11 cellular contexts compared by ENCODE assay signal in the genomic region with DNA sequence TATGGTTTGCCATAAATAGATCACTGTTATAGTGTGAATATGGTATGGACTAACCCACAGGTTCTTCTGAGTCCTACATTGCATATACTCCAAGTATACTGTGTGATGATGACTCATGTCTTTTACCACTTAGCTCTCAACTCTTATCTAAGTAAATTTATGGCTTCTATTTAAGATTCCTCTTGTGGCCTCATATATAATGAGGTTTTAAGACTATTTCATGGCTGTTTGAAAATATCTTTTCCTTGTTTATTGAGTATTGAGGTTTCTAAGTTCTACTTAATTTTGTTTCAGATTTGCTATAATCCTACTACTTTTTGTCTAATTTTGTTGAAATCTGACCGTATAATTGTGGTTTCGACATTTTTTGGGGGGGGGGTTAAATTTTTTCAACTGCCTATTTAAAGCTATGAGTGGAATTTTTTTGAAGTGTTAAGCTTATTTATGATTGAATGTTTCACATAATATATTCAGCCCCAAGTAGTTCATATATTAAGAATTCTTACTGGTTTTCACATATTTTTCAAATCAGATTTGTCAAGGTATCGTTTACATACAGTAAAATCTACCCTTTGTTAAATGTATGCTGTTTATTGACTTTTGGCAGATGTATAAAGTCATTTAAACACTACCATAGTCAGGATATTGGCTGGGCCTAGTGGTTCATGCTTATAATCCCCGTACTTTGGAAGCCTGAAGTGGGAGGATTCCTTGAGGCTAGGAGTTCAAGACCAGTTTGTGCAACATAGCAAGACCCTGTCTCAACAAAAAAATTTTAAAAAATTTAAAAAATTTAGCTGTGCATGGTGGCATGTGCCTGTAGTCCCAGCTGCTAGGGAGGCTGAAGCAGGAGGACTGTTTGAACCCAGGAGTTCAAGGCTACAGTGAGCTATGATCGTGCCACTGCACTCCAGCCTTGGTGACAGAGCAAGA. TPM values are rescaled to one million over a fixed set of nuclear protein-coding genes. Genes with fewer than 3 reads are reported as not detected.
DNase-seq lines count a peak whose midpoint lies in the region; ATAC-seq and TF ChIP-seq lines count a peak whose summit lies in the region.
"Had no signal": no experiment of that assay in that cellular context is flagged by ENCODE, and none has a peak within 500 bp of the region (broad histone marks: within the 10 kb centered on the region; RNA-seq: fewer than 3 reads in every experiment).

No MANE protein-coding gene starts in this region.

- no TSS peak for BruUV-seq in MCF 10A (replicated peaks; lab: Mats Ljungman, UMichigan)

- no peaks in the 10 kb centered on the region for H3K27me3 Mint-ChIP-seq in MCF 10A (ENCODE audit: insufficient read depth, unreplicated experiment)
- no peaks in the 10 kb centered on the region for H3K27me3 Mint-ChIP-seq in type B pancreatic cell
- H3K27me3 Mint-ChIP-seq: activated B cell treated with CpG ODN at 0.5 μM for 24 hours, naive B cell had no signal

- H3K9me3 ChIP-seq in breast epithelium = no peaks in the 10 kb centered on the region
- H3K9me3 ChIP-seq: BLaER1 treated with 17β-estradiol and CSF1 and Interleukin-3, amounts not matched to agents 10 nM and 100 nM had no signal

- H3K4me3 Mint-ChIP-seq in MCF 10A (ENCODE audit: unreplicated experiment) (no peak overlapping the region), type B pancreatic cell (peak overlapping the region; percentile 60)
- H3K4me3 Mint-ChIP-seq: activated B cell treated with CpG ODN at 0.5 μM for 24 hours, naive B cell had no signal

- no peaks in the 10 kb centered on the region for H3K36me3 ChIP-seq in breast epithelium

- no peak overlapping the region for H3K4me3 ChIP-seq in breast epithelium
- no peak overlapping the region for H3K4me3 ChIP-seq in fibroblast of mammary gland (ENCODE audit: control insufficient read depth, low read depth, low read length)
- H3K4me3 ChIP-seq: BLaER1 treated with 17β-estradiol and CSF1 and Interleukin-3, amounts not matched to agents 10 nM and 100 nM had no signal

- intact Hi-C loops in MCF 10A (cut with micrococcal nuclease) (no loop called here), breast epithelium (cut with DNase I; ENCODE audit: low total_unique reads) (no loop called here), posterior cingulate gyrus (cut with DNase I) (no loop called here)

- H3K4me1 ChIP-seq in breast epithelium = no peaks in the 10 kb centered on the region

- no peaks in the 10 kb centered on the region for H3K9me3 Mint-ChIP-seq in MCF 10A (ENCODE audit: unreplicated experiment)
- H3K9me3 Mint-ChIP-seq in type B pancreatic cell = no peaks in the 10 kb centered on the region
- H3K9me3 Mint-ChIP-seq: activated B cell treated with CpG ODN at 0.5 μM for 24 hours, naive B cell had no signal

- CTCF ChIA-PET in MCF 10A (lab: Yijun Ruan, JAX) = interaction anchor here (0.6 to 1.9 kb wide), 4 partner anchors 11 to 239 kb away, joined by 3 to 7 read pairs (median 6); no protein-coding TSS in a partner anchor

- POLR2A ChIA-PET in MCF 10A (lab: Yijun Ruan, JAX) = interaction anchor here (0.6 to 3.1 kb wide), 4 partner anchors 10 to 940 kb away, joined by 3 to 39 read pairs (median 4); no protein-coding TSS in a partner anchor

- H3K4me1 Mint-ChIP-seq in MCF 10A (ENCODE audit: insufficient read depth, unreplicated experiment) (peaks cover 42% of the 10 kb centered on the region), type B pancreatic cell (ENCODE audit: unreplicated experiment) (peaks cover 46% of the 10 kb centered on the region)

- no peak for TF ChIP-seq POLR2A in breast epithelium (IDR thresholded peaks at IDR 0.05)

- no peaks in the 10 kb centered on the region for H3K27me3 ChIP-seq in breast epithelium
- H3K27me3 ChIP-seq: BLaER1 treated with 17β-estradiol and CSF1 and Interleukin-3, amounts not matched to agents 10 nM and 100 nM had no signal

- TF ChIP-seq CTCF in MCF 10A (IDR thresholded peaks at IDR 0.05; ENCODE audit: unreplicated experiment) (no peak), breast epithelium (IDR thresholded peaks at IDR 0.05) (no peak), fibroblast of mammary gland (conservative IDR thresholded peaks at IDR 0.05; ENCODE audit: control insufficient read depth, insufficient read depth, low read depth, low read length) (no peak), type B pancreatic cell (conservative IDR thresholded peaks at IDR 0.05) (no peak)

- H3K36me3 Mint-ChIP-seq in MCF 10A (ENCODE audit: insufficient read depth, unreplicated experiment) = peaks cover 6% of the 10 kb centered on the region
- H3K36me3 Mint-ChIP-seq in type B pancreatic cell = peaks cover 2% of the 10 kb centered on the region

- no peak for ATAC-seq in HG02884 (IDR thresholded peaks at IDR 0.05; ENCODE audit: unreplicated experiment)

- H3K27ac Mint-ChIP-seq in MCF 10A (ENCODE audit: low read depth, unreplicated experiment) (no peak overlapping the region), type B pancreatic cell (peak overlapping the region; percentile 64)
- H3K27ac Mint-ChIP-seq: activated B cell treated with CpG ODN at 0.5 μM for 24 hours had no signal

- no peak overlapping the region for H3K27ac ChIP-seq in breast epithelium
- H3K27ac ChIP-seq: BLaER1 treated with 17β-estradiol and CSF1 and Interleukin-3, amounts not matched to agents 10 nM and 100 nM had no signal

- peak; percentile 38 for DNase-seq in MCF 10A (ENCODE audit: unreplicated experiment)
- DNase-seq in breast epithelium (ENCODE audit: low spot score in 2 of 2) = no peak
- peak; percentile 62 for DNase-seq in RKO (ENCODE audit: low spot score)
- DNase-seq in fibroblast of mammary gland (ENCODE audit: low read depth) = peak; percentile 60
- DNase-seq in type B pancreatic cell (ENCODE audit: extremely low spot score, unreplicated experiment) = no peak
- no peak for DNase-seq in activated gamma-delta T cell (lab: John Stamatoyannopoulos, UW)
- no peak for DNase-seq in posterior cingulate gyrus
- DNase-seq: activated B cell treated with CpG ODN at 0.5 μM for 24 hours, naive B cell had no signal

RNA-seq across cellular contexts. Expression of gene SLC25A36, which starts 11.7 kb away (rescaled TPM):
- total RNA-seq in MCF 10A (2022) (71.2 and 75.0 TPM in 2 replicates), breast epithelium (100 to 1,000 TPM in 1 of 3 donors, 10 to 100 TPM in 2; 74.7 to 111 (median 86.7) TPM), type B pancreatic cell (ENCODE audit: low replicate concordance) (84.4 and 98.4 TPM in 2 replicates)

Comparison
In these comparisons a context has a peak if more than half of its experiments do, and no peak if none do; other contexts are left out.
1. DNase-seq: peak in MCF 10A (single experiment), RKO (single experiment) and fibroblast of mammary gland (single experiment); none in breast epithelium (0 of 2), type B pancreatic cell (single experiment), activated gamma-delta T cell (single experiment) and posterior cingulate gyrus (0 of 10).